ENCODE assay signal across 2 cellular contexts in genomic region chr10:5419466-5420094, GRCh38.
TF ChIP-seq lines count a peak whose summit lies in the region.

No MANE protein-coding gene starts in this region.

TF ChIP-seq in HepG2, 621 proteins besides CTCF, POLR2A, EP300 and RAD21:
- no peak for TF ChIP-seq PRMT3 (CRISPR knock-in tag; IDR thresholded peaks at IDR 0.05; ENCODE audit: borderline replicate concordance, low read depth)
- TF ChIP-seq FOXP1 (IDR thresholded peaks at IDR 0.05) = peak; percentile 55; the same call in 1 of the 2 replicates
- no peak for TF ChIP-seq FOXP1 (CRISPR knock-in tag; IDR thresholded peaks at IDR 0.05)
- no peak for TF ChIP-seq ONECUT2 (CRISPR knock-in tag; IDR thresholded peaks at IDR 0.05)
- TF ChIP-seq ZFP41 (CRISPR knock-in tag; IDR thresholded peaks at IDR 0.05; ENCODE audit: borderline replicate concordance) = no peak
- TF ChIP-seq ZNF878 (CRISPR knock-in tag; IDR thresholded peaks at IDR 0.05) = no peak
- TF ChIP-seq STAT6 (CRISPR knock-in tag; IDR thresholded peaks at IDR 0.05; ENCODE audit: borderline replicate concordance) = no peak
TF ChIP-seq in HepG2: peak in this region for 1.

TF ChIP-seq in GM12891, 5 proteins besides CTCF, POLR2A, EP300 and RAD21:
- no peak for TF ChIP-seq SPI1 (IDR thresholded peaks at IDR 0.05; ENCODE audit: low read depth, low read length)
- no peak for TF ChIP-seq TAF1 (IDR thresholded peaks at IDR 0.05; ENCODE audit: low read depth, low read length)
- no peak for TF ChIP-seq POLR2AphosphoS5 (IDR thresholded peaks at IDR 0.05; ENCODE audit: low read depth, low read length)
- TF ChIP-seq PAX5 (IDR thresholded peaks at IDR 0.05; ENCODE audit: insufficient read depth, low read length, severe bottlenecking) = no peak
- no peak for TF ChIP-seq POU2F2 (IDR thresholded peaks at IDR 0.05; ENCODE audit: low read depth, low read length)
